Comparison of ENCODE assay signal across 19 cellular contexts in the genomic region with DNA sequence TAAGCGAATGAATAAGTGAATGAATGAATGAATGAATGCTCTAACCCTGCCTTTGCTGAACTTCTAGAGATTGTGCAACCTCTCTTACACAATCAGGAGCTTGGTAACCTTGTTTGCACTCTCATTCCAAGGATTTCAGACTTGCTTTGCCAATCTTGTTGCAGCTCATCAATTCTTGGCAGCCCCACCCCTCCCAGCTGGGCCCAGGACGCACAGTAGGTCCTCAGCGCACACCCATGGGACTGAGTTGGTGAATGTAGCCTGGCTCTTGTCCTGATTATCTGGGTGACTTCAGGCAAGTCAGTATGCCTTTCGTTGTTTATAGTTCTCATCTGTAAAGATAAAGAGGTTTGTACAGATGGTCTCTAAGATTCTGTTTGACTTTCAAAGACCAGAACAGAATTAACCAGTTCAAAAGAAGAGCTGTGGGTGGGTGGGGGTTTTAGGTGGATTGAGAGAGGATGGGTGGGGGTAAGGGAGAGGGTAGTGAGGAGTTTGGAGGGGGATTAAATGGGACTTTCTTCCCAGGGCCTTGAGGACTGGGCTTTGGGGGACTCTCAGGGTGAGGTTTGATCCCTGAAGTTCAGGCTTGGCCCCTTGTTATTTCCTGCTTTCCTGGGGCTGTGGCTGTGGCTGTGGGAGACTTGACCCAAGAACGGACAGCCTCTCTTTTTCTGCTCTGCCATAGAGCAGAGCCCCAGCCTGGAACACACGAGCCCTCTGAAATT. TPM values are rescaled to one million over a fixed set of nuclear protein-coding genes. Genes with fewer than 3 reads are reported as not detected.
DNase-seq lines count a peak whose midpoint lies in the region; ATAC-seq and TF ChIP-seq lines count a peak whose summit lies in the region.
"Had no signal": no experiment of that assay in that cellular context is flagged by ENCODE, and none has a peak within 500 bp of the region (broad histone marks: within the 10 kb centered on the region; RNA-seq: fewer than 3 reads in every experiment).

No MANE protein-coding gene starts in this region.

- no peak overlapping the region for H3K4me3 ChIP-seq in breast epithelium
- H3K4me3 ChIP-seq in right cardiac atrium (ENCODE audit: low read length): no peak overlapping the region
- H3K4me3 ChIP-seq in transverse colon: no peak overlapping the region
- H3K4me3 ChIP-seq: sigmoid colon, upper lobe of left lung had no signal

- peaks cover 7 to 12% of the 10 kb centered on the region in 2 donors for H3K4me1 Mint-ChIP-seq in natural killer cell treated with Interleukin-12 subunit alpha and Interleukin-12 subunit beta and Interleukin-15 and Interleukin-18, amount 100 ng/mL, for 72 hours (ENCODE audit: low read depth in 2 of 2)

- H3K36me3 ChIP-seq in breast epithelium: no peaks in the 10 kb centered on the region
- H3K36me3 ChIP-seq in transverse colon: no peaks in the 10 kb centered on the region
- H3K36me3 ChIP-seq: sigmoid colon, upper lobe of left lung had no signal

- no peaks in the 10 kb centered on the region for H3K9me3 Mint-ChIP-seq in natural killer cell treated with Interleukin-12 subunit alpha and Interleukin-12 subunit beta and Interleukin-15 and Interleukin-18, amount 100 ng/mL, for 72 hours
- H3K9me3 Mint-ChIP-seq: activated naive CD8-positive, alpha-beta T cell treated with anti-CD3 and anti-CD28 coated beads for 36 hours; nephron progenitor cell had no signal

- intact Hi-C loops in breast epithelium (cut with DNase I; ENCODE audit: low total_unique reads) (no loop called here), right cardiac atrium (cut with DNase I) (no loop called here), transverse colon (cut with DNase I; ENCODE audit: low total_unique reads) (no loop called here)

- H3K27me3 ChIP-seq in breast epithelium (no peaks in the 10 kb centered on the region), right cardiac atrium (ENCODE audit: control insufficient read depth, insufficient read depth) (no peaks in the 10 kb centered on the region), transverse colon (no peaks in the 10 kb centered on the region)
- H3K27me3 ChIP-seq: sigmoid colon, upper lobe of left lung had no signal

- DNase-seq in SKM-1 treated with dmso at 0.1 percent for 144 hours (lab: John Stamatoyannopoulos, UW; ENCODE audit: unreplicated experiment) (peak; percentile 12), SKM-1 (lab: John Stamatoyannopoulos, UW; ENCODE audit: unreplicated experiment) (no peak), breast epithelium (ENCODE audit: low spot score in 2 of 2) (no peak), right cardiac atrium (peak; percentile 43 to 80 (median 77)), transverse colon (no peak), NOMO-1 treated with DMSO at 0.1 percent for 48 hours (lab: John Stamatoyannopoulos, UW; ENCODE audit: unreplicated experiment) (no peak), DMS 273 treated with DMSO at 0.1 percent for 48 hours (lab: John Stamatoyannopoulos, UW) (no peak)
- DNase-seq in natural killer cell treated with Interleukin-12 subunit alpha and Interleukin-12 subunit beta and Interleukin-15 and Interleukin-18, amount 100 ng/mL, for 72 hours (ENCODE audit: low spot score): no peak
- DNase-seq: activated CD4-positive, alpha-beta T cell treated with anti-CD3 and anti-CD28 coated beads for 1 hour; activated naive CD8-positive, alpha-beta T cell treated with anti-CD3 and anti-CD28 coated beads for 36 hours; activated T-cell treated with anti-CD3 and anti-CD28 coated beads, Interleukin-2, amount 50 U/mL, for 1 hour; hippocampal formation; KBM-7; NCI-H146; nephron progenitor cell; sigmoid colon; stimulated activated CD4-positive, alpha-beta T cell treated with anti-CD3 and anti-CD28 coated beads, Interleukin-4, amount 100 ng/mL, for 4 hours; T-helper 1 cell had no signal

- H3K4me1 ChIP-seq in breast epithelium (peaks cover 0 to 5% of the 10 kb centered on the region in 2 donors), right cardiac atrium (ENCODE audit: control insufficient read depth, insufficient read depth, low read length) (no peaks in the 10 kb centered on the region), transverse colon (peaks cover 23 to 74% (median 47%) of the 10 kb centered on the region in 4 donors)
- H3K4me1 ChIP-seq: sigmoid colon had no signal

- no peaks in the 10 kb centered on the region for H3K9me3 ChIP-seq in breast epithelium
- no peaks in the 10 kb centered on the region for H3K9me3 ChIP-seq in right cardiac atrium (ENCODE audit: control insufficient read depth, low read length)
- no peaks in the 10 kb centered on the region for H3K9me3 ChIP-seq in transverse colon
- H3K9me3 ChIP-seq: sigmoid colon, upper lobe of left lung had no signal

- no peak overlapping the region for H3K4me3 Mint-ChIP-seq in natural killer cell treated with Interleukin-12 subunit alpha and Interleukin-12 subunit beta and Interleukin-15 and Interleukin-18, amount 100 ng/mL, for 72 hours
- H3K4me3 Mint-ChIP-seq: activated naive CD8-positive, alpha-beta T cell treated with anti-CD3 and anti-CD28 coated beads for 36 hours; nephron progenitor cell had no signal

- H3K27me3 Mint-ChIP-seq in natural killer cell treated with Interleukin-12 subunit alpha and Interleukin-12 subunit beta and Interleukin-15 and Interleukin-18, amount 100 ng/mL, for 72 hours: peaks cover 0 to 3% of the 10 kb centered on the region in 2 donors
- H3K27me3 Mint-ChIP-seq: activated naive CD8-positive, alpha-beta T cell treated with anti-CD3 and anti-CD28 coated beads for 36 hours had no signal

- WGBS in right cardiac atrium: 55% methylated on average over 6 of the region's 6 CpGs
- 66 to 83% methylated on average over 3 to 6 of the region's 6 CpGs for WGBS in transverse colon (ENCODE audit: low coverage in 1 of 2), 2 donors

- no peak overlapping the region for H3K27ac Mint-ChIP-seq in natural killer cell treated with Interleukin-12 subunit alpha and Interleukin-12 subunit beta and Interleukin-15 and Interleukin-18, amount 100 ng/mL, for 72 hours
- H3K27ac Mint-ChIP-seq: activated naive CD8-positive, alpha-beta T cell treated with anti-CD3 and anti-CD28 coated beads for 36 hours; nephron progenitor cell had no signal

- H3K36me3 Mint-ChIP-seq in natural killer cell treated with Interleukin-12 subunit alpha and Interleukin-12 subunit beta and Interleukin-15 and Interleukin-18, amount 100 ng/mL, for 72 hours: no peaks in the 10 kb centered on the region
- H3K36me3 Mint-ChIP-seq: activated naive CD8-positive, alpha-beta T cell treated with anti-CD3 and anti-CD28 coated beads for 36 hours had no signal

- peak overlapping the region; percentile 57 to 70 for H3K27ac ChIP-seq in breast epithelium
- H3K27ac ChIP-seq in right cardiac atrium (ENCODE audit: low read length): no peak overlapping the region
- peak overlapping the region; percentile 23 to 80 (median 63) for H3K27ac ChIP-seq in transverse colon
- H3K27ac ChIP-seq: sigmoid colon had no signal

- in situ Hi-C loops in transverse colon (cut with MboI; ENCODE audit: low pct_ligation_motif_present in 1 of 4, low pct_unique_long_range_greater_than_20kb in 1 of 4, low sequenced_read_pairs in 3 of 4): no loop called here

- no peak for ATAC-seq in right cardiac atrium
- no peak for ATAC-seq in natural killer cell treated with Interleukin-12 subunit alpha and Interleukin-12 subunit beta and Interleukin-15 and Interleukin-18, amount 100 ng/mL, for 72 hours

- TF ChIP-seq CTCF in breast epithelium (IDR thresholded peaks at IDR 0.05): no peak
- TF ChIP-seq CTCF in transverse colon (IDR thresholded peaks at IDR 0.05): no peak

- TF ChIP-seq POLR2A in breast epithelium (IDR thresholded peaks at IDR 0.05) (no peak), transverse colon (IDR thresholded peaks at IDR 0.05) (no peak)

- no peak for TF ChIP-seq EP300 in transverse colon (IDR thresholded peaks at IDR 0.05; ENCODE audit: low read depth)

RNA-seq across cellular contexts. Expression of a gene that starts 33.2 kb away (rescaled TPM):
- 100 to 1,000 TPM; 123 to 230 (median 132) TPM for total RNA-seq in breast epithelium
- total RNA-seq in right cardiac atrium: 100 to 1,000 TPM; 163 to 296 (median 219) TPM
- polyA plus RNA-seq in right cardiac atrium: 246 TPM
- 100 to 1,000 TPM; 131 to 608 (median 203) TPM for total RNA-seq in transverse colon
- total RNA-seq in natural killer cell treated with Interleukin-12 subunit alpha and Interleukin-12 subunit beta and Interleukin-15 and Interleukin-18, amount 100 ng/mL, for 72 hours: 10 to 100 TPM; 36.8 to 43.0 TPM

Comparison
In these comparisons a context has a peak if more than half of its experiments do, and no peak if none do; other contexts are left out.
1. DNase-seq: peak in SKM-1 treated with dmso at 0.1 percent for 144 hours (single experiment) and right cardiac atrium (3 of 3); none in SKM-1 (single experiment), breast epithelium (0 of 2), transverse colon (single experiment), NOMO-1 treated with DMSO at 0.1 percent for 48 hours (single experiment), DMS 273 treated with DMSO at 0.1 percent for 48 hours (single experiment) and natural killer cell treated with Interleukin-12 subunit alpha and Interleukin-12 subunit beta and Interleukin-15 and Interleukin-18, amount 100 ng/mL, for 72 hours (single experiment).